Comparison of ENCODE assay signal across 8 cellular contexts in genomic region chr10:90751107-90751997, GRCh38.
DNase-seq lines count a peak whose midpoint lies in the region; ATAC-seq and TF ChIP-seq lines count a peak whose summit lies in the region.

No MANE protein-coding gene starts in this region.

- H3K27ac Mint-ChIP-seq in WTC11 (no peak overlapping the region), endodermal cell (no peak overlapping the region)
- H3K27ac Mint-ChIP-seq in naive thymus-derived CD8-positive, alpha-beta T cell = no peak overlapping the region

- H3K9ac ChIP-seq in endodermal cell (ENCODE audit: extremely low read depth, low read length, poor library complexity, severe bottlenecking) = no peak overlapping the region

- H3K4me3 ChIP-seq in endodermal cell (ENCODE audit: low read length) (no peak overlapping the region), transverse colon (no peak overlapping the region)

- WGBS in endodermal cell (ENCODE audit: insufficient coverage in 1 of 2, insufficient read length in 1 of 2), 2 experiments = 45 to 73% methylated on average over 3 to 4 of the region's 4 CpGs
- 40 to 43% methylated on average over 3 to 4 of the region's 4 CpGs for WGBS in transverse colon (ENCODE audit: low coverage in 1 of 2), 2 donors

- TF ChIP-seq EP300 in Ishikawa (IDR thresholded peaks at IDR 0.05; ENCODE audit: borderline replicate concordance) (no peak), transverse colon (IDR thresholded peaks at IDR 0.05; ENCODE audit: low read depth) (no peak)

- intact Hi-C loops in transverse colon (cut with DNase I; ENCODE audit: low total_unique reads) = no loop called here

- peaks cover 13% of the 10 kb centered on the region for H3K4me1 Mint-ChIP-seq in WTC11
- peaks cover 3% of the 10 kb centered on the region for H3K4me1 Mint-ChIP-seq in endodermal cell
- no peaks in the 10 kb centered on the region for H3K4me1 Mint-ChIP-seq in naive thymus-derived CD8-positive, alpha-beta T cell

- no peaks in the 10 kb centered on the region for H3K9me3 ChIP-seq in endodermal cell (ENCODE audit: control insufficient read depth, low read length)
- no peaks in the 10 kb centered on the region for H3K9me3 ChIP-seq in transverse colon

- H3K27me3 ChIP-seq in endodermal cell (ENCODE audit: control insufficient read depth, insufficient read depth, low read length, poor library complexity, severe bottlenecking) = no peaks in the 10 kb centered on the region
- peaks cover 4% of the 10 kb centered on the region for H3K27me3 ChIP-seq in transverse colon

- H3K4me1 ChIP-seq in endodermal cell (ENCODE audit: control insufficient read depth, insufficient read depth, low read length) (no peaks in the 10 kb centered on the region), transverse colon (no peaks in the 10 kb centered on the region)

- H3K36me3 ChIP-seq in endodermal cell (ENCODE audit: control insufficient read depth, insufficient read depth, low read length) = no peaks in the 10 kb centered on the region
- no peaks in the 10 kb centered on the region for H3K36me3 ChIP-seq in transverse colon

- TF ChIP-seq RAD21 in Ishikawa (IDR thresholded peaks at IDR 0.05; ENCODE audit: low read depth) = peak; percentile 92

- H3K9me3 Mint-ChIP-seq in WTC11 = no peaks in the 10 kb centered on the region
- H3K9me3 Mint-ChIP-seq in endodermal cell = no peaks in the 10 kb centered on the region
- H3K9me3 Mint-ChIP-seq in naive thymus-derived CD8-positive, alpha-beta T cell = no peaks in the 10 kb centered on the region

- ATAC-seq in GM19372 (IDR thresholded peaks at IDR 0.05; ENCODE audit: low read depth, unreplicated experiment) (peak; percentile 86), WTC11 (peak; percentile 99)
- peak; percentile 46 to 62 for ATAC-seq in naive thymus-derived CD8-positive, alpha-beta T cell

- no peaks in the 10 kb centered on the region for H3K27me3 Mint-ChIP-seq in WTC11 (ENCODE audit: low read depth)
- peaks cover 28% of the 10 kb centered on the region for H3K27me3 Mint-ChIP-seq in endodermal cell (ENCODE audit: insufficient read depth)
- H3K27me3 Mint-ChIP-seq in naive thymus-derived CD8-positive, alpha-beta T cell = peaks cover 18 to 50% (median 30%) of the 10 kb centered on the region in 5 donors

- no peak overlapping the region for H3K27ac ChIP-seq in endodermal cell (ENCODE audit: low read depth, low read length)
- H3K27ac ChIP-seq in transverse colon = no peak overlapping the region

- CTCF ChIA-PET in WTC11 (lab: Charles Lee) = interaction anchor here (0.9 to 1.6 kb wide), 9 partner anchors 27 to 129 kb away, joined by 3 to 11 read pairs (median 5); partner anchors contain the start of genes HTR7 and RPP30

- peak; percentile 74 for TF ChIP-seq CTCF in WTC11 (IDR thresholded peaks at IDR 0.05)
- peak; percentile 92 for TF ChIP-seq CTCF in endodermal cell (conservative IDR thresholded peaks at IDR 0.05)
- TF ChIP-seq CTCF in transverse colon (IDR thresholded peaks at IDR 0.05) = peak; percentile 51 to 56 (median 55)

- POLR2A ChIA-PET in WTC11 (lab: Charles Lee) = no interaction called here
- POLR2A ChIA-PET in naive thymus-derived CD8-positive, alpha-beta T cell (lab: Charles Lee) = no interaction called here

- H3K36me3 Mint-ChIP-seq in WTC11 (no peaks in the 10 kb centered on the region), endodermal cell (ENCODE audit: low read depth) (no peaks in the 10 kb centered on the region)
- H3K36me3 Mint-ChIP-seq in naive thymus-derived CD8-positive, alpha-beta T cell = no peaks in the 10 kb centered on the region

- in situ Hi-C loops in Caki2 (cut with HindIII; ENCODE audit: low pct_unique_long_range_greater_than_20kb, low sequenced_read_pairs) = no loop called here
- in situ Hi-C loops in transverse colon (cut with MboI; ENCODE audit: low pct_ligation_motif_present in 1 of 4, low pct_unique_long_range_greater_than_20kb in 1 of 4, low sequenced_read_pairs in 3 of 4) = no loop called here

- TF ChIP-seq POLR2A in transverse colon (IDR thresholded peaks at IDR 0.05) = no peak

- H3K4me3 Mint-ChIP-seq in WTC11 = no peak overlapping the region
- H3K4me3 Mint-ChIP-seq in endodermal cell = no peak overlapping the region
- no peak overlapping the region for H3K4me3 Mint-ChIP-seq in naive thymus-derived CD8-positive, alpha-beta T cell

- DNase-seq in Caki2 (ENCODE audit: low read depth) = peak; percentile 49
- DNase-seq in WTC11 (ENCODE audit: low spot score) = peak; percentile 76
- DNase-seq in endodermal cell = peak; percentile 89
- DNase-seq in naive thymus-derived CD8-positive, alpha-beta T cell = peak in 9 of 10 donors; percentile 2 to 61 (median 26)
- DNase-seq in transverse colon = peak; percentile 27
- DNase-seq in occipital lobe (lab: John Stamatoyannopoulos, UW) = no peak

TF ChIP-seq in Ishikawa, 13 proteins besides CTCF, POLR2A, EP300 and RAD21 (continues in another document):
- TF ChIP-seq TEAD4 (IDR thresholded peaks at IDR 0.05) (no peak), CREB1 (IDR thresholded peaks at IDR 0.05; ENCODE audit: low read depth) (no peak), USF1 (IDR thresholded peaks at IDR 0.05) (no peak), FOXM1 (IDR thresholded peaks at IDR 0.05; ENCODE audit: borderline replicate concordance, low read depth) (no peak), MAX (IDR thresholded peaks at IDR 0.05) (no peak), TCF12 (IDR thresholded peaks at IDR 0.05; ENCODE audit: low read depth) (no peak), TAF1 (IDR thresholded peaks at IDR 0.05; ENCODE audit: low read depth) (no peak)

TF ChIP-seq in WTC11, 78 proteins besides CTCF, POLR2A, EP300 and RAD21:
- TF ChIP-seq ATF3 (CRISPR knock-in tag; conservative IDR thresholded peaks at IDR 0.05) = no peak
- no peak for TF ChIP-seq HMGA2 (CRISPR knock-in tag; IDR thresholded peaks at IDR 0.05)
- TF ChIP-seq USF2 (CRISPR knock-in tag; IDR thresholded peaks at IDR 0.05) = no peak
- no peak for TF ChIP-seq E2F4 (CRISPR knock-in tag; IDR thresholded peaks at IDR 0.05; ENCODE audit: borderline replicate concordance, low read depth)
- no peak for TF ChIP-seq MLX (CRISPR knock-in tag; IDR thresholded peaks at IDR 0.05)
